In genomic region chr15:62708470-62708869, GRCh38 we compare ENCODE assay signal across 5 cellular contexts.
"Had no signal": no experiment of that assay in that cellular context is flagged by ENCODE, and none has a peak within 500 bp of the region (broad histone marks: within the 10 kb centered on the region; RNA-seq: fewer than 3 reads in every experiment).

No MANE protein-coding gene starts in this region.

- H3K27me3 Mint-ChIP-seq: IgD-negative memory B cell had no signal

- H3K27ac ChIP-seq: HL-60 had no signal

- ATAC-seq: HepG2, K562 had no signal

- H3K4me3 ChIP-seq: K562 had no signal

- H3K4me1 Mint-ChIP-seq: IgD-negative memory B cell had no signal

- H3K9me3 Mint-ChIP-seq: IgD-negative memory B cell had no signal

- H3K27ac Mint-ChIP-seq: IgD-negative memory B cell had no signal

- H3K4me3 Mint-ChIP-seq: IgD-negative memory B cell had no signal

- DNase-seq: IMR-90 had no signal
